In the genomic region with DNA sequence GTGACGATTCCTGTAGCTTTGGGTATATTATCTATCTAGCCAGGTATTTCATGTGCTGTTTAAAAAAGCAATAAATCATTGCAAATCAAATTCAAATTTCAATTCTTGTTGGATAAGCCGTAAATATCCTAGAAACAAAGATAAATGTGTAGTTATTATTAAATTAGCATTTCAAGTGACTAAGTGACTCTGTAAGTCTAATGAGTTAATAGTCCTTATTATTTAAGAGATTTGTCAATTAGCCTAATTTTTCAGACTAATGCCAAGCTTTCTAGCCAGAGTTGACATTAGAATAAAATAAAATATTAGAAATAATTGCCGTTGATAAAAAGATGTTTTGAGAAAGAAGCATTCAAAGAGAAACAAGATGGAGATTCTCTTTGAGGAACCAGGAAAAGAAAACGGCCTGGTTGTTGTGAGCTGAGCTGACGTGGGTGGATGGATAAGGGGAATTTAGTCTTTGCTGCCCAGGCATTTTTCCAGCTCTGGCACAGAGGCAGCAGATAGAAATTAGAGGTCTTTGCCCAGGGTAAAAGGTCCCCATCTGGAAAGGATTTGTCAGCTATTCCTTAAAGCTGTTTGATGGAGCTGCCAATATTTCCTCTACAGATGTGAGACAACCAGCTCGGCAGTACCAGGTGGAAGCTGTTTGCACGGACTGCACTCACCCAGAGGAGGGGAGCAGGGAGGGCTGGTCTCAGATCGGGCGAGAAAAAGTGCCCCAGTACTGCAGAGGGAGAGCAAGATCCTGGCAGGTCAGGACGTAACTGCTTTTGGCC, we compare ENCODE assay signal across 14 cellular contexts.
A peak's percentile ranks its signal among the peaks of the same experiment; 100 is the strongest.
DNase-seq lines count a peak whose midpoint lies in the region; ATAC-seq and TF ChIP-seq lines count a peak whose summit lies in the region.
"Had no signal": no experiment of that assay in that cellular context is flagged by ENCODE, and none has a peak within 500 bp of the region (broad histone marks: within the 10 kb centered on the region; RNA-seq: fewer than 3 reads in every experiment).

No MANE protein-coding gene starts in this region.

- in situ Hi-C loops in gastrocnemius medialis (cut with MboI; ENCODE audit: low sequenced_read_pairs in 4 of 4) = no loop called here

- peaks cover 27% of the 10 kb centered on the region for H3K9me3 Mint-ChIP-seq in nephron progenitor cell

- TF ChIP-seq POLR2A in gastrocnemius medialis (IDR thresholded peaks at IDR 0.05) = no peak

- no peak overlapping the region for H3K27ac Mint-ChIP-seq in nephron progenitor cell
- H3K27ac Mint-ChIP-seq: CD4-positive, alpha-beta T cell; dendritic cell treated with granulocyte-macrophage colony-stimulating factor and Interleukin-4, amounts not matched to agents 40 ng/mL and 50 ng/mL, for 4 days had no signal

- H3K9me3 ChIP-seq in gastrocnemius medialis = no peaks in the 10 kb centered on the region

- H3K36me3 Mint-ChIP-seq in nephron progenitor cell (ENCODE audit: low read depth) = peaks cover 14% of the 10 kb centered on the region

- H3K27me3 Mint-ChIP-seq in nephron progenitor cell (ENCODE audit: low read depth, poor library complexity) = peaks cover 3% of the 10 kb centered on the region

- H3K4me1 Mint-ChIP-seq in nephron progenitor cell = peaks cover 46% of the 10 kb centered on the region

- peaks cover 41 to 51% of the 10 kb centered on the region in 2 donors for H3K4me1 ChIP-seq in gastrocnemius medialis

- H3K4me3 ChIP-seq in gastrocnemius medialis = no peak overlapping the region

- H3K27me3 ChIP-seq in gastrocnemius medialis = no peaks in the 10 kb centered on the region

- DNase-seq in GM03348 (ENCODE audit: low spot score) (peak; percentile 53), left cardiac atrium (peak; percentile 38), gastrocnemius medialis (no peak), nephron progenitor cell (no peak), SKM-1 (lab: John Stamatoyannopoulos, UW; ENCODE audit: unreplicated experiment) (no peak)
- no peak for DNase-seq in stimulated activated naive CD4-positive, alpha-beta T cell (lab: John Stamatoyannopoulos, UW)
- DNase-seq: activated gamma-delta T cell treated with Interleukin-2 at 50 U/mL for 16 hours; CD4-positive, alpha-beta T cell; NCI-H187 treated with DMSO at 0.1 percent for 48 hours; SIG-M5 had no signal

- TF ChIP-seq CTCF in gastrocnemius medialis (IDR thresholded peaks at IDR 0.05 in 4 of 5, conservative IDR thresholded peaks at IDR 0.05 in 1 of 5) (no peak), nephron progenitor cell (IDR thresholded peaks at IDR 0.05) (no peak)

- no peaks in the 10 kb centered on the region for H3K36me3 ChIP-seq in gastrocnemius medialis

- H3K4me3 Mint-ChIP-seq in nephron progenitor cell = no peak overlapping the region
- H3K4me3 Mint-ChIP-seq: CD4-positive, alpha-beta T cell; dendritic cell treated with granulocyte-macrophage colony-stimulating factor and Interleukin-4, amounts not matched to agents 40 ng/mL and 50 ng/mL, for 4 days had no signal

- ATAC-seq in left cardiac atrium = peak; percentile 55
- no peak for ATAC-seq in gastrocnemius medialis
- no peak for ATAC-seq in GM21367 (IDR thresholded peaks at IDR 0.05; ENCODE audit: unreplicated experiment)
- ATAC-seq: activated CD4-positive, CD25-positive, alpha-beta regulatory T cell treated with anti-CD3 and anti-CD28 coated beads, Interleukin-2, amount 50 U/mL, for 24 hours had no signal

- intact Hi-C loops in left cardiac atrium (cut with DNase I) = no loop called here
- intact Hi-C loops in gastrocnemius medialis (cut with DNase I; ENCODE audit: low total_unique reads) = no loop called here

- H3K27ac ChIP-seq in angular gyrus (ENCODE audit: low read depth, low read length) (peak overlapping the region; percentile 70), gastrocnemius medialis (peak overlapping the region; percentile 76 to 88 (median 82))

Comparison
In these comparisons a context has a peak if more than half of its experiments do, and no peak if none do; other contexts are left out.
1. DNase-seq: peak in GM03348 (single experiment) and left cardiac atrium (single experiment); none in gastrocnemius medialis (0 of 2), stimulated activated naive CD4-positive, alpha-beta T cell (0 of 6), nephron progenitor cell (single experiment) and SKM-1 (single experiment).
2. ATAC-seq: peak in left cardiac atrium (2 of 2); none in gastrocnemius medialis (0 of 2) and GM21367 (single experiment).